1 cellular context compared by ENCODE assay signal in genomic region chr16:3234543-3235541, GRCh38.
TF ChIP-seq lines count a peak whose summit lies in the region.

Gene ZNF200 (minus strand): TSS chr16:3235158. CDS start chr16:3233755, 1,403 bp downstream.

TF ChIP-seq in GM23338, 12 proteins besides CTCF, POLR2A, EP300 and RAD21 (continued from another document):
- peak; percentile 90 for TF ChIP-seq ETS1 (IDR thresholded peaks at IDR 0.05)
- peak; percentile 99 for TF ChIP-seq CREB1 (CRISPR knock-in tag; IDR thresholded peaks at IDR 0.05; ENCODE audit: low read depth)
- no peak for TF ChIP-seq ZNF462 (CRISPR knock-in tag; IDR thresholded peaks at IDR 0.05)
- no peak for TF ChIP-seq EZH2phosphoT487 (IDR thresholded peaks at IDR 0.05; ENCODE audit: unreplicated experiment)
- peak; percentile 83 for TF ChIP-seq POLR2AphosphoS5 (IDR thresholded peaks at IDR 0.05; ENCODE audit: low read depth)
